ENCODE assay signal across 1 cellular context in genomic region chr19:41352609-41353465, GRCh38.
TF ChIP-seq lines count a peak whose summit lies in the region.

No MANE protein-coding gene starts in this region.

TF ChIP-seq in K562, 482 proteins besides CTCF, POLR2A, EP300 and RAD21 (continued from another document and continues in another):
- TF ChIP-seq ZBTB49 (CRISPR knock-in tag; IDR thresholded peaks at IDR 0.05; ENCODE audit: borderline replicate concordance): no peak
- 0 out of 2 replicates have a peak, but pooled peaks have one; percentile 21 for TF ChIP-seq GTF2E2 (tag; IDR thresholded peaks at IDR 0.05)
- no peak for TF ChIP-seq STAT5A (IDR thresholded peaks at IDR 0.05; ENCODE audit: borderline replicate concordance, low read length)
- TF ChIP-seq MTA3 (IDR thresholded peaks at IDR 0.05; ENCODE audit: borderline replicate concordance): peak; percentile 71; the same call in 1 of the 2 replicates
- no peak for TF ChIP-seq NELFE (IDR thresholded peaks at IDR 0.05; ENCODE audit: insufficient read depth, insufficient read length)
- TF ChIP-seq PRDM10 (IDR thresholded peaks at IDR 0.05; ENCODE audit: partially characterized antibody): no peak
- TF ChIP-seq JUND (IDR thresholded peaks at IDR 0.05; ENCODE audit: borderline replicate concordance, low read depth, low read length): 0 out of 2 replicates have a peak, but pooled peaks have one; percentile 30
- no peak for TF ChIP-seq JUND (tag; IDR thresholded peaks at IDR 0.05; ENCODE audit: borderline replicate concordance, low read depth, low read length)
- TF ChIP-seq NR4A1 (CRISPR knock-in tag; IDR thresholded peaks at IDR 0.05): no peak
- no peak for TF ChIP-seq NR4A1 (tag; IDR thresholded peaks at IDR 0.05)
- no peak for TF ChIP-seq GABPB1 (CRISPR knock-in tag; IDR thresholded peaks at IDR 0.05)
- TF ChIP-seq TAF15 (IDR thresholded peaks at IDR 0.05; ENCODE audit: low read depth, low read length): no peak
- TF ChIP-seq PYGO2 (tag; IDR thresholded peaks at IDR 0.05): no peak
- no peak for TF ChIP-seq ZNF609 (CRISPR knock-in tag; IDR thresholded peaks at IDR 0.05; ENCODE audit: borderline replicate concordance)
- TF ChIP-seq PBX2 (CRISPR knock-in tag; IDR thresholded peaks at IDR 0.05; ENCODE audit: low read depth): no peak
- no peak for TF ChIP-seq PBX2 (tag; conservative IDR thresholded peaks at IDR 0.05; ENCODE audit: low read depth)
- no peak for TF ChIP-seq HNRNPK (IDR thresholded peaks at IDR 0.05; ENCODE audit: low read depth, low read length, poor library complexity, severe bottlenecking)
- no peak for TF ChIP-seq BACH1 (tag; IDR thresholded peaks at IDR 0.05)
- TF ChIP-seq ZSCAN29 (IDR thresholded peaks at IDR 0.05): no peak
- TF ChIP-seq HLTF (IDR thresholded peaks at IDR 0.05): no peak
- TF ChIP-seq ETS1 (conservative IDR thresholded peaks at IDR 0.05; ENCODE audit: control insufficient read depth, low read depth, low read length): peak; percentile 27; the same call in 1 of the 2 replicates
- no peak for TF ChIP-seq BRCA1 (IDR thresholded peaks at IDR 0.05)
- TF ChIP-seq BRCA1 (CRISPR knock-in tag; IDR thresholded peaks at IDR 0.05): no peak
- TF ChIP-seq E2F1 (CRISPR knock-in tag; IDR thresholded peaks at IDR 0.05): no peak
- TF ChIP-seq NCOA4 (IDR thresholded peaks at IDR 0.05; ENCODE audit: partially characterized antibody): no peak
- TF ChIP-seq E2F4 (CRISPR knock-in tag; IDR thresholded peaks at IDR 0.05; ENCODE audit: low read depth): no peak
- TF ChIP-seq SREBF2 (CRISPR knock-in tag; IDR thresholded peaks at IDR 0.05): no peak
- TF ChIP-seq SREBF1 (IDR thresholded peaks at IDR 0.05; ENCODE audit: borderline replicate concordance, low read depth, low read length): no peak
- no peak for TF ChIP-seq KAT8 (IDR thresholded peaks at IDR 0.05; ENCODE audit: low read depth)
- TF ChIP-seq ATF1 (CRISPR knock-in tag; IDR thresholded peaks at IDR 0.05): no peak
- no peak for TF ChIP-seq ATF1 (tag; IDR thresholded peaks at IDR 0.05)
- TF ChIP-seq SRF (CRISPR knock-in tag; IDR thresholded peaks at IDR 0.05): peak in 1 of 2 experiments; percentile 50; a peak in 1 of 4 replicates
- no peak for TF ChIP-seq IRF2 (CRISPR knock-in tag; IDR thresholded peaks at IDR 0.05)
- no peak for TF ChIP-seq CREB1 (IDR thresholded peaks at IDR 0.05)
- peak; percentile 32; the same call in 1 of the 2 replicates for TF ChIP-seq CREB1 (CRISPR knock-in tag; IDR thresholded peaks at IDR 0.05)
- TF ChIP-seq FOXA1 (IDR thresholded peaks at IDR 0.05; ENCODE audit: borderline replicate concordance): no peak
- TF ChIP-seq ZNF165 (CRISPR knock-in tag; IDR thresholded peaks at IDR 0.05; ENCODE audit: borderline replicate concordance): no peak
- TF ChIP-seq ETV6 (IDR thresholded peaks at IDR 0.05; ENCODE audit: borderline replicate concordance in 1 of 2, low read depth in 2 of 2, low read length in 1 of 2): peak in 1 of 2 experiments; percentile 36; a peak in 1 of 4 replicates
- no peak for TF ChIP-seq ETV6 (CRISPR knock-in tag; IDR thresholded peaks at IDR 0.05; ENCODE audit: borderline replicate concordance)
- no peak for TF ChIP-seq ZNF507 (tag; conservative IDR thresholded peaks at IDR 0.05)
- TF ChIP-seq CEBPB (tag; IDR thresholded peaks at IDR 0.05): no peak
- TF ChIP-seq NEUROD1 (IDR thresholded peaks at IDR 0.05; ENCODE audit: borderline replicate concordance, low read depth, low read length, partially characterized antibody): peak; percentile 54
- no peak for TF ChIP-seq REST (CRISPR knock-in tag; IDR thresholded peaks at IDR 0.05; ENCODE audit: low read depth)
- no peak for TF ChIP-seq ZNF717 (CRISPR knock-in tag; IDR thresholded peaks at IDR 0.05)
- TF ChIP-seq HCFC1 (IDR thresholded peaks at IDR 0.05; ENCODE audit: low read depth, low read length): peak; percentile 48
